ENCODE assay signal across 8 cellular contexts in the genomic region with DNA sequence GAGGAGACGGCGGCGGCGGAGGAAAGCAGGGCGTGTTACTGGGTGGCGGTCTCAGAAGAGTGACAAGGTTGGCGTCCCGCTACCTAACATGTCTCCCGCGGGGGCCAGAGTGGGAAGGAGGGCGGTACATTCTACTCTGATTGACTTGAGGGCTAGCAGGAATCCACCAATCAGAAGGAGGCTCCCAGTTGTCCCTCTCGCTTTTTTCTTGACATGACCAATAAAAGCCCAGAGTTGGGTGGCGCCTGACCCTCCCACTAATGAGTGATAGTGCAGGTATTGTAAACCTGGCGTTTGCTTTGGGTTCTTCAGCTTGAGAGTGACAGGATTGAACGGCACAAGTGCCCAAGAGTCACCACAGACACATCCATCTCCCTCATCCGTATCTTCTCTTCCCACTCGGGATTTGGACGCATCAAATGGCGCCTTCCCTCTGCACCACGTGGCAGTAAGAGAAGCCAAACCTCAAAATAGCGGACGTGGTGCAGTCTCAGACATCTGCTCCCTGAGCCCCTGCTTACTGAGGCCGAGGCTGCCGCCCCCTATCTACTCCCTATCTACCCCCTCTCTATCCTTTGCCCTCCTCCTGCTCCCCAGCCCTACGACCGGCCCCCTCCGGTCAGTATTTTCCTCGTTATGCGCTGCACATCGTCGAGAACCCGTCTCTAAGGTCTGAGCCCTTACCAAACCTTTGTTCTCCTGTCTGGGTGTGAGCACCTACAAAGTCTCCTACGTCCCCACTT. TPM values are rescaled to one million over a fixed set of nuclear protein-coding genes. Genes with fewer than 3 reads are reported as not detected.
A peak's percentile ranks its signal among the peaks of the same experiment; 100 is the strongest.
DNase-seq lines count a peak whose midpoint lies in the region; ATAC-seq and TF ChIP-seq lines count a peak whose summit lies in the region.

No MANE protein-coding gene starts in this region.

- no peaks in the 10 kb centered on the region for H3K36me3 ChIP-seq in CD8-positive, alpha-beta T cell (ENCODE audit: insufficient read depth, low read length)
- H3K36me3 ChIP-seq in lung (ENCODE audit: control insufficient read depth in 2 of 2, insufficient read depth in 2 of 2, low read length in 2 of 2), result no peaks in the 10 kb centered on the region

- H3K9me3 ChIP-seq in CD8-positive, alpha-beta T cell (ENCODE audit: low read length), result no peaks in the 10 kb centered on the region
- H3K9me3 ChIP-seq in lung (ENCODE audit: control insufficient read depth in 2 of 2, insufficient read depth in 1 of 2, low read length in 1 of 2), result no peaks in the 10 kb centered on the region

- peak overlapping the region; percentile 97 for H3K4me3 Mint-ChIP-seq in CD8-positive, alpha-beta T cell
- H3K4me3 Mint-ChIP-seq in activated CD8-positive, alpha-beta T cell treated with anti-CD3 and anti-CD28 coated beads for 36 hours, result peak overlapping the region; percentile 97

- no peaks in the 10 kb centered on the region for H3K27me3 ChIP-seq in CD8-positive, alpha-beta T cell (ENCODE audit: insufficient read depth, low read length)
- no peaks in the 10 kb centered on the region for H3K27me3 ChIP-seq in lung (ENCODE audit: control insufficient read depth, insufficient read depth)

- ATAC-seq in CD8-positive, alpha-beta T cell, result peak; percentile 89
- ATAC-seq in GM19455 (IDR thresholded peaks at IDR 0.05; ENCODE audit: unreplicated experiment) (peak; percentile 89), lung (ENCODE audit: insufficient read depth, low FRiP score) (peak; percentile 94)
- peak; percentile 92 for ATAC-seq in activated CD8-positive, alpha-beta T cell treated with anti-CD3 and anti-CD28 coated beads for 36 hours

- no peaks in the 10 kb centered on the region for H3K27me3 Mint-ChIP-seq in CD8-positive, alpha-beta T cell (ENCODE audit: low read depth)
- no peaks in the 10 kb centered on the region for H3K27me3 Mint-ChIP-seq in activated CD8-positive, alpha-beta T cell treated with anti-CD3 and anti-CD28 coated beads for 36 hours

- H3K27ac ChIP-seq in CD8-positive, alpha-beta T cell (ENCODE audit: low read depth, low read length), result peak overlapping the region; percentile 64
- H3K27ac ChIP-seq in lung (ENCODE audit: low read depth in 1 of 2, low read length in 1 of 2), result peak overlapping the region; percentile 80 to 95

- H3K4me1 Mint-ChIP-seq in CD8-positive, alpha-beta T cell (ENCODE audit: low read depth), result peaks cover 15% of the 10 kb centered on the region
- peaks cover 20% of the 10 kb centered on the region for H3K4me1 Mint-ChIP-seq in activated CD8-positive, alpha-beta T cell treated with anti-CD3 and anti-CD28 coated beads for 36 hours (ENCODE audit: low read depth)

- H3K36me3 Mint-ChIP-seq in CD8-positive, alpha-beta T cell, result peaks cover 10% of the 10 kb centered on the region
- H3K36me3 Mint-ChIP-seq in activated CD8-positive, alpha-beta T cell treated with anti-CD3 and anti-CD28 coated beads for 36 hours (ENCODE audit: low read depth), result peaks cover 10% of the 10 kb centered on the region

- POLR2A ChIA-PET in CD8-positive, alpha-beta T cell (lab: Charles Lee), result interaction anchor here (0.7 to 1.3 kb wide), 4 partner anchors 51 to 323 kb away, joined by 3 to 7 read pairs (median 4); partner anchors contain the start of genes COMMD1 and XPO1
- POLR2A ChIA-PET in activated CD8-positive, alpha-beta T cell treated with anti-CD3 and anti-CD28 coated beads for 36 hours (lab: Charles Lee), result interaction anchor here (1.0 to 2.5 kb wide), 6 partner anchors 13 to 317 kb away, joined by 3 to 11 read pairs (median 3); partner anchors contain the start of genes COMMD1 and XPO1

- no peaks in the 10 kb centered on the region for H3K9me3 Mint-ChIP-seq in CD8-positive, alpha-beta T cell
- H3K9me3 Mint-ChIP-seq in activated CD8-positive, alpha-beta T cell treated with anti-CD3 and anti-CD28 coated beads for 36 hours, result no peaks in the 10 kb centered on the region

- WGBS in lung, 2 donors, result 1% methylated on average over 33 of the region's 33 CpGs

- H3K4me1 ChIP-seq in CD8-positive, alpha-beta T cell (ENCODE audit: insufficient read depth, low read length), result peaks cover 12% of the 10 kb centered on the region
- H3K4me1 ChIP-seq in lung (ENCODE audit: control insufficient read depth in 2 of 2, insufficient read depth in 2 of 2, low read length in 2 of 2), result peaks cover 2 to 6% of the 10 kb centered on the region in 2 donors

- DNase-seq in CD8-positive, alpha-beta T cell, result peak; percentile 80 to 95 (median 86)
- peak; percentile 91 for DNase-seq in HK-2 (ENCODE audit: unreplicated experiment)
- DNase-seq in NCI-H82 treated with DMSO at 0.1 percent for 48 hours (lab: John Stamatoyannopoulos, UW; ENCODE audit: unreplicated experiment), result peak; percentile 98
- peak; percentile 95 for DNase-seq in activated CD8-positive, alpha-beta T cell treated with anti-CD3 and anti-CD28 coated beads for 36 hours
- peak; percentile 89 for DNase-seq in effector CD4-positive, alpha-beta T cell
- peak; percentile 93 for DNase-seq in lung (ENCODE audit: low spot score)
- DNase-seq in stimulated activated CD4-positive, alpha-beta T cell treated with anti-CD3 and anti-CD28 coated beads, TNF-alpha, amount 100 ng/mL, for 4 hours (ENCODE audit: low read depth in 3 of 3), result peak; percentile 64 to 85 (median 80)

- TF ChIP-seq CTCF in CD8-positive, alpha-beta T cell (IDR thresholded peaks at IDR 0.05), result no peak
- no peak for TF ChIP-seq CTCF in activated CD8-positive, alpha-beta T cell treated with anti-CD3 and anti-CD28 coated beads for 36 hours (IDR thresholded peaks at IDR 0.05)
- TF ChIP-seq CTCF in lung (IDR thresholded peaks at IDR 0.05; ENCODE audit: control extremely low read depth, extremely low read depth), result no peak

- intact Hi-C loops in CD8-positive, alpha-beta T cell (cut with DNase I, micrococcal nuclease), result loop anchor here (1.0 to 10.0 kb wide), 16 partner anchors 14 to 1100 kb away; partner anchors contain the start of genes CCT4 (in 2 of the 2), USP34 (in 2 of the 2), XPO1 (in 2 of the 2) and B3GNT2 (in 1 of the 2)
- intact Hi-C loops in activated CD8-positive, alpha-beta T cell treated with anti-CD3 and anti-CD28 coated beads for 36 hours (cut with micrococcal nuclease), result no loop called here

- CTCF ChIA-PET in CD8-positive, alpha-beta T cell (lab: Charles Lee), result no interaction called here
- CTCF ChIA-PET in activated CD8-positive, alpha-beta T cell treated with anti-CD3 and anti-CD28 coated beads for 36 hours (lab: Charles Lee), result interaction anchor here (1.2 to 1.3 kb wide), 2 partner anchors 11 to 12 kb away, joined by 3 read pairs; no protein-coding TSS in a partner anchor

- H3K4me3 ChIP-seq in CD8-positive, alpha-beta T cell (ENCODE audit: low read depth, low read length), result peak overlapping the region; percentile 79
- H3K4me3 ChIP-seq in lung, result peak overlapping the region; percentile 97

- H3K27ac Mint-ChIP-seq in CD8-positive, alpha-beta T cell, result peak overlapping the region; percentile 96
- H3K27ac Mint-ChIP-seq in activated CD8-positive, alpha-beta T cell treated with anti-CD3 and anti-CD28 coated beads for 36 hours, result peak overlapping the region; percentile 93

RNA-seq across cellular contexts. Expression of gene FAM161A, which starts 0.7 kb away (rescaled TPM):
- total RNA-seq in CD8-positive, alpha-beta T cell, result under 1 TPM; 0.56 to 0.81 TPM
- total RNA-seq in activated CD8-positive, alpha-beta T cell treated with anti-CD3 and anti-CD28 coated beads for 36 hours, result 1 to 10 TPM; 6.5 to 6.6 TPM
- 10 to 100 TPM in 1 of 2 donors, 1 to 10 TPM in 1; 3.7 to 11.1 TPM for total RNA-seq in lung
- polyA plus RNA-seq in lung, result 1 to 10 TPM in 1 of 2 donors, under 1 TPM in 1; 0.94 to 2.6 TPM

RNA-seq across cellular contexts. Expression of gene CCT4, which starts 33.9 kb away (rescaled TPM):
- 100 to 1,000 TPM; 102 to 106 TPM for total RNA-seq in CD8-positive, alpha-beta T cell
- total RNA-seq in activated CD8-positive, alpha-beta T cell treated with anti-CD3 and anti-CD28 coated beads for 36 hours, result 100 to 1,000 TPM; 388 to 390 TPM
- 100 to 1,000 TPM; 101 to 120 TPM for total RNA-seq in lung
- 10 to 100 TPM; 48.3 to 84.3 TPM for polyA plus RNA-seq in lung

RNA-seq across cellular contexts. Expression of gene COMMD1, which starts 50.9 kb away (rescaled TPM):
- 10 to 100 TPM in 1 of 2 experiments, 1 to 10 TPM in 1; 8.8 to 11.2 TPM for total RNA-seq in CD8-positive, alpha-beta T cell
- 10 to 100 TPM; 25.3 to 27.0 TPM for total RNA-seq in activated CD8-positive, alpha-beta T cell treated with anti-CD3 and anti-CD28 coated beads for 36 hours
- 10 to 100 TPM; 32.3 to 41.7 TPM for total RNA-seq in lung
- 10 to 100 TPM; 31.0 to 38.1 TPM for polyA plus RNA-seq in lung

Comparison
In these comparisons a context has a peak if more than half of its experiments do, and no peak if none do; other contexts are left out.
1. Peak in every context shown above with its lines: DNase-seq, ATAC-seq, H3K4me3 ChIP-seq and H3K27ac ChIP-seq.